In genomic region chr18:36759167-36759776, GRCh38 we compare ENCODE assay signal across 18 cellular contexts.
"Had no signal": no experiment of that assay in that cellular context is flagged by ENCODE, and none has a peak within 500 bp of the region (broad histone marks: within the 10 kb centered on the region; RNA-seq: fewer than 3 reads in every experiment).

No MANE protein-coding gene starts in this region.

- H3K9me3 Mint-ChIP-seq: activated B cell treated with CpG ODN at 0.5 μM for 24 hours; activated CD4-positive, alpha-beta T cell treated with anti-CD3 and anti-CD28 coated beads, Interleukin-2, amount 10 ng/mL, durations not matched to agents 7 days and 5 days; activated naive CD8-positive, alpha-beta T cell treated with anti-CD3 and anti-CD28 coated beads for 36 hours; activated T-cell treated with anti-CD3 and anti-CD28 coated beads, Interleukin-2, amount 50 U/mL, for 72 hours; nephron had no signal

- ATAC-seq: activated T-cell treated with anti-CD3 and anti-CD28 coated beads, Interleukin-2, amount 50 U/mL, for 72 hours; sciatic nerve had no signal

- H3K4me1 Mint-ChIP-seq: activated B cell treated with CpG ODN at 0.5 μM for 24 hours; activated CD4-positive, alpha-beta T cell treated with anti-CD3 and anti-CD28 coated beads, Interleukin-2, amount 10 ng/mL, durations not matched to agents 7 days and 5 days; activated naive CD8-positive, alpha-beta T cell treated with anti-CD3 and anti-CD28 coated beads for 36 hours had no signal

- H3K36me3 Mint-ChIP-seq: activated naive CD8-positive, alpha-beta T cell treated with anti-CD3 and anti-CD28 coated beads for 36 hours had no signal

- H3K27ac ChIP-seq: brain microvascular endothelial cell, psoas muscle, spleen, stomach, testis, upper lobe of left lung had no signal

- DNase-seq: activated B cell treated with CpG ODN at 0.5 μM for 24 hours; activated CD4-positive, alpha-beta T cell treated with anti-CD3 and anti-CD28 coated beads, Interleukin-2, amount 10 ng/mL, durations not matched to agents 7 days and 5 days; activated CD8-positive, alpha-beta memory T cell treated with anti-CD3 and anti-CD28 coated beads, Interleukin-2, amount 50 U/mL, for 48 hours; activated gamma-delta T cell; activated naive CD8-positive, alpha-beta T cell treated with anti-CD3 and anti-CD28 coated beads for 36 hours; activated T-cell treated with anti-CD3 and anti-CD28 coated beads, Interleukin-2, amount 50 U/mL, for 72 hours; amygdala; brain microvascular endothelial cell; cerebellar nuclear complex; effector memory CD4-positive, alpha-beta T cell; mesendoderm; psoas muscle; spleen; stomach; testis had no signal

- H3K27ac Mint-ChIP-seq: activated B cell treated with CpG ODN at 0.5 μM for 24 hours; activated CD4-positive, alpha-beta T cell treated with anti-CD3 and anti-CD28 coated beads, Interleukin-2, amount 10 ng/mL, durations not matched to agents 7 days and 5 days; activated naive CD8-positive, alpha-beta T cell treated with anti-CD3 and anti-CD28 coated beads for 36 hours; activated T-cell treated with anti-CD3 and anti-CD28 coated beads, Interleukin-2, amount 50 U/mL, for 72 hours had no signal

- H3K4me1 ChIP-seq: psoas muscle, spleen, testis had no signal

- H3K9me3 ChIP-seq: psoas muscle, spleen, stomach, testis, upper lobe of left lung had no signal

- H3K36me3 ChIP-seq: brain microvascular endothelial cell, spleen, stomach, upper lobe of left lung had no signal

- H3K27me3 Mint-ChIP-seq: activated B cell treated with CpG ODN at 0.5 μM for 24 hours; activated CD4-positive, alpha-beta T cell treated with anti-CD3 and anti-CD28 coated beads, Interleukin-2, amount 10 ng/mL, durations not matched to agents 7 days and 5 days had no signal

- H3K4me3 Mint-ChIP-seq: activated B cell treated with CpG ODN at 0.5 μM for 24 hours; activated CD4-positive, alpha-beta T cell treated with anti-CD3 and anti-CD28 coated beads, Interleukin-2, amount 10 ng/mL, durations not matched to agents 7 days and 5 days; activated naive CD8-positive, alpha-beta T cell treated with anti-CD3 and anti-CD28 coated beads for 36 hours; activated T-cell treated with anti-CD3 and anti-CD28 coated beads, Interleukin-2, amount 50 U/mL, for 72 hours; nephron had no signal

- H3K27me3 ChIP-seq: brain microvascular endothelial cell, spleen, stomach, testis, upper lobe of left lung had no signal

- H3K4me3 ChIP-seq: psoas muscle, spleen, stomach, testis, upper lobe of left lung had no signal
